21 cellular contexts compared by ENCODE assay signal in genomic region chr2:101986804-101987740, GRCh38. TPM values are rescaled to one million over a fixed set of nuclear protein-coding genes. Genes with fewer than 3 reads are reported as not detected.
A peak's percentile ranks its signal among the peaks of the same experiment; 100 is the strongest.
DNase-seq lines count a peak whose midpoint lies in the region; ATAC-seq, FAIRE-seq and TF ChIP-seq lines count a peak whose summit lies in the region.
"Had no signal": no experiment of that assay in that cellular context is flagged by ENCODE, and none has a peak within 500 bp of the region (broad histone marks: within the 10 kb centered on the region; RNA-seq: fewer than 3 reads in every experiment).

No MANE protein-coding gene starts in this region.

- peaks cover 0 to 2% (median 0%) of the 10 kb centered on the region in 7 donors for H3K9me3 Mint-ChIP-seq in CD4-positive, CD25-positive, alpha-beta regulatory T cell
- H3K9me3 Mint-ChIP-seq in dendritic cell treated with granulocyte-macrophage colony-stimulating factor and Interleukin-4, amounts not matched to agents 40 ng/mL and 50 ng/mL, for 4 days: no peaks in the 10 kb centered on the region
- H3K9me3 Mint-ChIP-seq in naive thymus-derived CD8-positive, alpha-beta T cell: peaks cover 0 to 4% (median 0%) of the 10 kb centered on the region in 9 donors
- H3K9me3 Mint-ChIP-seq: activated T-helper 17 cell treated with anti-CD3 and anti-CD28 coated beads, Interleukin-2, amount 50 U/mL, for 72 hours; IgD-negative memory B cell; stimulated activated naive CD8-positive, alpha-beta T cell treated with anti-CD3 and anti-CD28 coated beads, Interleukin-15, Interleukin-2, amounts not matched to agents 100 ng/mL and 50 ng/mL, for 24 hours had no signal

- DNase-seq in CD4-positive, CD25-positive, alpha-beta regulatory T cell: peak in 2 of 3 donors; percentile 9 to 56
- DNase-seq in Jurkat, Clone E6-1 (ENCODE audit: low read depth, low spot score): peak; percentile 90
- peak in 6 of 10 donors; percentile 16 to 88 (median 71) for DNase-seq in naive thymus-derived CD8-positive, alpha-beta T cell
- DNase-seq in GM12891 (ENCODE audit: insufficient read length, low spot score) (no peak), left lung (no peak), GF-D8 (lab: John Stamatoyannopoulos, UW) (no peak)
- DNase-seq in activated effector memory CD4-positive, alpha-beta T cell treated with Interleukin-2 at 50 U/mL for 16 hours: no peak
- DNase-seq: activated CD4-positive, alpha-beta T cell treated with anti-CD3 and anti-CD28 coated beads, Interleukin-2, amount 50 U/mL, for 1 hour; AML-193; dermis blood vessel endothelial cell; DMS53; heart right ventricle; left cardiac atrium; NCI-H1048; NCI-H2171 had no signal

- intact Hi-C loops in dendritic cell treated with granulocyte-macrophage colony-stimulating factor and Interleukin-4, amounts not matched to agents 40 ng/mL and 50 ng/mL, for 4 days (cut with micrococcal nuclease): no loop called here
- intact Hi-C loops in left lung (cut with DNase I): no loop called here

- H3K36me3 ChIP-seq in CD4-positive, CD25-positive, alpha-beta regulatory T cell (ENCODE audit: control insufficient read depth, insufficient read depth, low read length): no peaks in the 10 kb centered on the region
- no peaks in the 10 kb centered on the region for H3K36me3 ChIP-seq in left lung
- H3K36me3 ChIP-seq: esophagus muscularis mucosa, heart right ventricle had no signal

- H3K27me3 Mint-ChIP-seq in CD4-positive, CD25-positive, alpha-beta regulatory T cell: peaks cover 11% of the 10 kb centered on the region
- H3K27me3 Mint-ChIP-seq in dendritic cell treated with granulocyte-macrophage colony-stimulating factor and Interleukin-4, amounts not matched to agents 40 ng/mL and 50 ng/mL, for 4 days: peaks cover 5% of the 10 kb centered on the region
- peaks cover 2 to 14% (median 4%) of the 10 kb centered on the region in 5 donors for H3K27me3 Mint-ChIP-seq in naive thymus-derived CD8-positive, alpha-beta T cell

- ATAC-seq in CD4-positive, CD25-positive, alpha-beta regulatory T cell (ENCODE audit: low read depth in 2 of 2): peak in 1 of 2 donors; percentile 47
- ATAC-seq in naive thymus-derived CD8-positive, alpha-beta T cell: peak; percentile 92 to 94
- no peak for ATAC-seq in left lung
- ATAC-seq: activated T-helper 17 cell treated with anti-CD3 and anti-CD28 coated beads, Interleukin-2, amount 50 U/mL, for 72 hours; heart right ventricle; left cardiac atrium had no signal

- peaks cover 0 to 4% (median 2%) of the 10 kb centered on the region in 4 donors for H3K4me1 Mint-ChIP-seq in CD4-positive, CD25-positive, alpha-beta regulatory T cell
- H3K4me1 Mint-ChIP-seq in dendritic cell treated with granulocyte-macrophage colony-stimulating factor and Interleukin-4, amounts not matched to agents 40 ng/mL and 50 ng/mL, for 4 days (ENCODE audit: low read depth): peaks cover 60% of the 10 kb centered on the region
- H3K4me1 Mint-ChIP-seq in naive thymus-derived CD8-positive, alpha-beta T cell: peaks cover 30 to 56% (median 52%) of the 10 kb centered on the region in 4 donors
- H3K4me1 Mint-ChIP-seq: activated T-helper 17 cell treated with anti-CD3 and anti-CD28 coated beads, Interleukin-2, amount 50 U/mL, for 72 hours had no signal

- TF ChIP-seq CTCF in left lung (IDR thresholded peaks at IDR 0.05): no peak

- H3K9me3 ChIP-seq in CD4-positive, CD25-positive, alpha-beta regulatory T cell (ENCODE audit: control insufficient read depth in 2 of 2, low read length in 2 of 2): no peaks in the 10 kb centered on the region
- H3K9me3 ChIP-seq in left lung: no peaks in the 10 kb centered on the region
- H3K9me3 ChIP-seq: esophagus muscularis mucosa, heart right ventricle had no signal

- peak overlapping the region in 1 of 4 donors; percentile 5 for H3K4me3 Mint-ChIP-seq in CD4-positive, CD25-positive, alpha-beta regulatory T cell
- no peak overlapping the region for H3K4me3 Mint-ChIP-seq in dendritic cell treated with granulocyte-macrophage colony-stimulating factor and Interleukin-4, amounts not matched to agents 40 ng/mL and 50 ng/mL, for 4 days
- H3K4me3 Mint-ChIP-seq in naive thymus-derived CD8-positive, alpha-beta T cell: peak overlapping the region; percentile 34 to 85 (median 72)
- H3K4me3 Mint-ChIP-seq: activated T-helper 17 cell treated with anti-CD3 and anti-CD28 coated beads, Interleukin-2, amount 50 U/mL, for 72 hours; IgD-negative memory B cell; stimulated activated naive CD8-positive, alpha-beta T cell treated with anti-CD3 and anti-CD28 coated beads, Interleukin-15, Interleukin-2, amounts not matched to agents 100 ng/mL and 50 ng/mL, for 24 hours had no signal

- no peak for TF ChIP-seq POLR2A in GM12891 (IDR thresholded peaks at IDR 0.05; ENCODE audit: low read depth, low read length)

- H3K4me3 ChIP-seq in CD4-positive, CD25-positive, alpha-beta regulatory T cell (ENCODE audit: low read depth, low read length): no peak overlapping the region
- no peak overlapping the region for H3K4me3 ChIP-seq in Jurkat, Clone E6-1 (ENCODE audit: low read length)
- no peak overlapping the region for H3K4me3 ChIP-seq in left lung
- H3K4me3 ChIP-seq: esophagus muscularis mucosa, heart right ventricle had no signal

- H3K27ac ChIP-seq in CD4-positive, CD25-positive, alpha-beta regulatory T cell (ENCODE audit: insufficient read depth, low read length, poor library complexity, severe bottlenecking): no peak overlapping the region
- H3K27ac ChIP-seq in left lung: no peak overlapping the region
- H3K27ac ChIP-seq: esophagus muscularis mucosa, heart right ventricle had no signal

- peak overlapping the region in 1 of 3 donors; percentile 35 for H3K27ac Mint-ChIP-seq in CD4-positive, CD25-positive, alpha-beta regulatory T cell
- peak overlapping the region; percentile 60 for H3K27ac Mint-ChIP-seq in dendritic cell treated with granulocyte-macrophage colony-stimulating factor and Interleukin-4, amounts not matched to agents 40 ng/mL and 50 ng/mL, for 4 days
- peak overlapping the region; percentile 67 to 98 (median 90) for H3K27ac Mint-ChIP-seq in naive thymus-derived CD8-positive, alpha-beta T cell
- H3K27ac Mint-ChIP-seq: activated T-helper 17 cell treated with anti-CD3 and anti-CD28 coated beads, Interleukin-2, amount 50 U/mL, for 72 hours; IgD-negative memory B cell; progenitor cell of endocrine pancreas; stimulated activated naive CD8-positive, alpha-beta T cell treated with anti-CD3 and anti-CD28 coated beads, Interleukin-15, Interleukin-2, amounts not matched to agents 100 ng/mL and 50 ng/mL, for 24 hours had no signal

- no peak for FAIRE-seq in GM12891 (lab: Jason Lieb, UNC)

- POLR2A ChIA-PET in naive thymus-derived CD8-positive, alpha-beta T cell (lab: Charles Lee): interaction anchor here (1.4 kb wide), 1 partner anchor 9 kb away, joined by 3 read pairs; no protein-coding TSS in a partner anchor

- H3K4me1 ChIP-seq in CD4-positive, CD25-positive, alpha-beta regulatory T cell (ENCODE audit: control insufficient read depth, insufficient read depth, low read length, poor library complexity, severe bottlenecking): no peaks in the 10 kb centered on the region
- peaks cover 0 to 31% of the 10 kb centered on the region in 2 donors for H3K4me1 ChIP-seq in left lung

- H3K36me3 Mint-ChIP-seq in CD4-positive, CD25-positive, alpha-beta regulatory T cell: no peaks in the 10 kb centered on the region
- H3K36me3 Mint-ChIP-seq in dendritic cell treated with granulocyte-macrophage colony-stimulating factor and Interleukin-4, amounts not matched to agents 40 ng/mL and 50 ng/mL, for 4 days (ENCODE audit: low read depth): peaks cover 25% of the 10 kb centered on the region
- no peaks in the 10 kb centered on the region for H3K36me3 Mint-ChIP-seq in naive thymus-derived CD8-positive, alpha-beta T cell
- H3K36me3 Mint-ChIP-seq: IgD-negative memory B cell had no signal

- H3K27me3 ChIP-seq in CD4-positive, CD25-positive, alpha-beta regulatory T cell (ENCODE audit: control insufficient read depth, insufficient read depth, low read length): no peaks in the 10 kb centered on the region
- H3K27me3 ChIP-seq in left lung: no peaks in the 10 kb centered on the region
- H3K27me3 ChIP-seq: esophagus muscularis mucosa had no signal

TF ChIP-seq in GM12891, 5 proteins besides CTCF, POLR2A, EP300 and RAD21:
- TF ChIP-seq SPI1 (IDR thresholded peaks at IDR 0.05; ENCODE audit: low read depth, low read length) (no peak), PAX5 (IDR thresholded peaks at IDR 0.05; ENCODE audit: insufficient read depth, low read length, severe bottlenecking) (no peak), POLR2AphosphoS5 (IDR thresholded peaks at IDR 0.05; ENCODE audit: low read depth, low read length) (no peak), TAF1 (IDR thresholded peaks at IDR 0.05; ENCODE audit: low read depth, low read length) (no peak), POU2F2 (IDR thresholded peaks at IDR 0.05; ENCODE audit: low read depth, low read length) (no peak)

RNA-seq across cellular contexts. Expression of gene IL1R2, which starts 4.7 kb away (rescaled TPM):
- 1.8 TPM for total RNA-seq in CD4-positive, CD25-positive, alpha-beta regulatory T cell
- 1 to 10 TPM; 1.5 to 6.0 (median 4.5) TPM for polyA plus RNA-seq in CD4-positive, CD25-positive, alpha-beta regulatory T cell
- 4.3 TPM for polyA plus RNA-seq in Jurkat, Clone E6-1 (2012; ENCODE audit: insufficient read depth, insufficient read length)
- total RNA-seq in naive thymus-derived CD8-positive, alpha-beta T cell: not detected
- polyA plus RNA-seq in naive thymus-derived CD8-positive, alpha-beta T cell: not detected
- polyA plus RNA-seq in GM12891 (2012; ENCODE audit: low read depth, missing spikeins): 0.62 TPM
- total RNA-seq in left lung: 100 to 1,000 TPM in 1 of 2 donors, 1 to 10 TPM in 1; 4.9 to 195 TPM
- total RNA-seq: progenitor cell of endocrine pancreas had no signal
- polyA plus RNA-seq: IgD-negative memory B cell had no signal

Comparison
In these comparisons a context has a peak if more than half of its experiments do, and no peak if none do; other contexts are left out.
1. DNase-seq: peak in CD4-positive, CD25-positive, alpha-beta regulatory T cell (2 of 3), Jurkat, Clone E6-1 (single experiment) and naive thymus-derived CD8-positive, alpha-beta T cell (6 of 10); none in GM12891 (single experiment), left lung (0 of 2), GF-D8 (single experiment) and activated effector memory CD4-positive, alpha-beta T cell treated with Interleukin-2 at 50 U/mL for 16 hours (single experiment).